In genomic region chr16:14013571-14014283, GRCh38 we compare ENCODE assay signal across 8 cellular contexts. TPM values are rescaled to one million over a fixed set of nuclear protein-coding genes. Genes with fewer than 3 reads are reported as not detected.
A peak's percentile ranks its signal among the peaks of the same experiment; 100 is the strongest.
DNase-seq lines count a peak whose midpoint lies in the region; ATAC-seq and TF ChIP-seq lines count a peak whose summit lies in the region.

No MANE protein-coding gene starts in this region.

- H3K9me3 ChIP-seq in RWPE2 (ENCODE audit: severe bottlenecking), result no peaks in the 10 kb centered on the region

- no peaks in the 10 kb centered on the region for H3K36me3 ChIP-seq in RWPE2 (ENCODE audit: low read depth)

- DNase-seq in HFFc6, result peak; percentile 87
- DNase-seq in RWPE2 (ENCODE audit: low spot score), result no peak
- DNase-seq in glomerular visceral epithelial cell (ENCODE audit: extremely low spot score), result peak; percentile 87
- no peak for DNase-seq in activated CD4-positive, alpha-beta memory T cell treated with anti-CD3 and anti-CD28 coated beads for 36 hours
- no peak for DNase-seq in GM13977 (ENCODE audit: low spot score)
- DNase-seq in substantia nigra (lab: John Stamatoyannopoulos, UW), result no peak
- DNase-seq in T-helper 2 cell, result no peak

- peaks cover 10% of the 10 kb centered on the region for H3K4me1 ChIP-seq in RWPE2 (ENCODE audit: insufficient read depth, poor library complexity, severe bottlenecking)

- peaks cover 15% of the 10 kb centered on the region for H3K27me3 Mint-ChIP-seq in HFFc6 (ENCODE audit: insufficient read depth)
- peaks cover 13% of the 10 kb centered on the region for H3K27me3 Mint-ChIP-seq in activated CD4-positive, alpha-beta memory T cell treated with anti-CD3 and anti-CD28 coated beads for 36 hours

- no peaks in the 10 kb centered on the region for H3K36me3 Mint-ChIP-seq in HFFc6 (ENCODE audit: low read depth)
- H3K36me3 Mint-ChIP-seq in activated CD4-positive, alpha-beta memory T cell treated with anti-CD3 and anti-CD28 coated beads for 36 hours, result no peaks in the 10 kb centered on the region

- H3K4me3 Mint-ChIP-seq in HFFc6, result peak overlapping the region; percentile 63
- H3K4me3 Mint-ChIP-seq in activated CD4-positive, alpha-beta memory T cell treated with anti-CD3 and anti-CD28 coated beads for 36 hours, result no peak overlapping the region

- POLR2A ChIA-PET in activated CD4-positive, alpha-beta memory T cell treated with anti-CD3 and anti-CD28 coated beads for 36 hours (lab: Charles Lee), result no interaction called here

- TF ChIP-seq CTCF in HFFc6 (IDR thresholded peaks at IDR 0.05) (no peak), RWPE2 (IDR thresholded peaks at IDR 0.05; ENCODE audit: poor library complexity, severe bottlenecking) (no peak), GM13977 (IDR thresholded peaks at IDR 0.05; ENCODE audit: extremely low read depth, insufficient read depth, missing control alignments) (no peak)

- CTCF ChIA-PET in activated CD4-positive, alpha-beta memory T cell treated with anti-CD3 and anti-CD28 coated beads for 36 hours (lab: Charles Lee), result no interaction called here

- in situ Hi-C loops in GM13977 (cut with MboI; ENCODE audit: low pct_unique_long_range_greater_than_20kb, low sequenced_read_pairs, unreplicated experiment), result no loop called here

- ATAC-seq in RWPE2 (ENCODE audit: low read depth), result peak; percentile 78

- H3K4me1 Mint-ChIP-seq in HFFc6 (ENCODE audit: low read depth), result peaks cover 41% of the 10 kb centered on the region
- no peaks in the 10 kb centered on the region for H3K4me1 Mint-ChIP-seq in activated CD4-positive, alpha-beta memory T cell treated with anti-CD3 and anti-CD28 coated beads for 36 hours (ENCODE audit: low read depth)

- intact Hi-C loops in activated CD4-positive, alpha-beta memory T cell treated with anti-CD3 and anti-CD28 coated beads for 36 hours (cut with micrococcal nuclease), result no loop called here

- H3K4me3 ChIP-seq in RWPE2 (ENCODE audit: severe bottlenecking), result no peak overlapping the region
- no peak overlapping the region for H3K4me3 ChIP-seq in skin epidermis

- H3K27ac ChIP-seq in RWPE2 (ENCODE audit: poor library complexity, severe bottlenecking) (peak overlapping the region; percentile 10), skin epidermis (peak overlapping the region in 17 of 21 experiments; percentile 3 to 84 (median 55)), substantia nigra (ENCODE audit: low read depth, low read length, poor library complexity, severe bottlenecking) (no peak overlapping the region)

- H3K9me3 Mint-ChIP-seq in HFFc6, result no peaks in the 10 kb centered on the region
- no peaks in the 10 kb centered on the region for H3K9me3 Mint-ChIP-seq in activated CD4-positive, alpha-beta memory T cell treated with anti-CD3 and anti-CD28 coated beads for 36 hours

- H3K27me3 ChIP-seq in RWPE2 (ENCODE audit: insufficient read depth, poor library complexity, severe bottlenecking), result no peaks in the 10 kb centered on the region

- H3K27ac Mint-ChIP-seq in HFFc6, result peak overlapping the region; percentile 71
- H3K27ac Mint-ChIP-seq in activated CD4-positive, alpha-beta memory T cell treated with anti-CD3 and anti-CD28 coated beads for 36 hours, result no peak overlapping the region

RNA-seq across cellular contexts. Expression of gene MRTFB, which starts 57.4 kb away (rescaled TPM):
- 10 to 100 TPM; 10.3 to 16.9 (median 14.0) TPM for total RNA-seq in HFFc6 (2021; fragmentation: NEBNext Ultra II Directional; extraction: Animal tissue kit (Norgen Biotek cat#: 25700))
- total RNA-seq in activated CD4-positive, alpha-beta memory T cell treated with anti-CD3 and anti-CD28 coated beads for 36 hours, result 1 to 10 TPM; 8.8 to 9.7 TPM

Comparison
In these comparisons a context has a peak if more than half of its experiments do, and no peak if none do; other contexts are left out.
1. DNase-seq: peak in HFFc6 (single experiment) and glomerular visceral epithelial cell (single experiment); none in RWPE2 (single experiment), activated CD4-positive, alpha-beta memory T cell treated with anti-CD3 and anti-CD28 coated beads for 36 hours (single experiment), GM13977 (single experiment), substantia nigra (0 of 49) and T-helper 2 cell (0 of 5).